Comparison of ENCODE assay signal across 1 cellular context in genomic region chr7:74289018-74289659, GRCh38.
TF ChIP-seq lines count a peak whose summit lies in the region.

CLIP2 (plus strand) TSS chr7:74289407; CDS start chr7:74317547, 28,140 bp downstream.

TF ChIP-seq in HepG2, 621 proteins besides CTCF, POLR2A, EP300 and RAD21 (continued from another document and continues in another):
- TF ChIP-seq TERF1 (CRISPR knock-in tag; IDR thresholded peaks at IDR 0.05): no peak
- no peak for TF ChIP-seq KDM5B (CRISPR knock-in tag; IDR thresholded peaks at IDR 0.05; ENCODE audit: borderline replicate concordance)
- TF ChIP-seq SCMH1 (CRISPR knock-in tag; IDR thresholded peaks at IDR 0.05; ENCODE audit: borderline replicate concordance): no peak
- TF ChIP-seq SOX6 (IDR thresholded peaks at IDR 0.05): no peak
- no peak for TF ChIP-seq SOX6 (CRISPR knock-in tag; IDR thresholded peaks at IDR 0.05)
- 0 out of 2 replicates have a peak, but pooled peaks have one; percentile 66 for TF ChIP-seq HES4 (CRISPR knock-in tag; IDR thresholded peaks at IDR 0.05; ENCODE audit: borderline replicate concordance)
- TF ChIP-seq CHD4 (IDR thresholded peaks at IDR 0.05; ENCODE audit: borderline replicate concordance, low read length): no peak
- TF ChIP-seq BCLAF1 (IDR thresholded peaks at IDR 0.05): no peak
- no peak for TF ChIP-seq ZNF274 (CRISPR knock-in tag; IDR thresholded peaks at IDR 0.05)
- no peak for TF ChIP-seq HCFC1 (IDR thresholded peaks at IDR 0.05; ENCODE audit: low read depth, low read length)
- TF ChIP-seq HOXA5 (CRISPR knock-in tag; IDR thresholded peaks at IDR 0.05): no peak
- TF ChIP-seq KAT8 (CRISPR knock-in tag; IDR thresholded peaks at IDR 0.05): no peak
- no peak for TF ChIP-seq JUND (CRISPR knock-in tag; IDR thresholded peaks at IDR 0.05)
- TF ChIP-seq SMARCE1 (IDR thresholded peaks at IDR 0.05; ENCODE audit: borderline replicate concordance): no peak
- TF ChIP-seq ZNF652 (CRISPR knock-in tag; IDR thresholded peaks at IDR 0.05; ENCODE audit: borderline replicate concordance, low read depth): no peak
- no peak for TF ChIP-seq ZBTB43 (CRISPR knock-in tag; conservative IDR thresholded peaks at IDR 0.05)
- TF ChIP-seq ZNF616 (CRISPR knock-in tag; IDR thresholded peaks at IDR 0.05; ENCODE audit: low read depth): no peak; the same call in 1 of the 2 replicates
- TF ChIP-seq, protein P1, sequence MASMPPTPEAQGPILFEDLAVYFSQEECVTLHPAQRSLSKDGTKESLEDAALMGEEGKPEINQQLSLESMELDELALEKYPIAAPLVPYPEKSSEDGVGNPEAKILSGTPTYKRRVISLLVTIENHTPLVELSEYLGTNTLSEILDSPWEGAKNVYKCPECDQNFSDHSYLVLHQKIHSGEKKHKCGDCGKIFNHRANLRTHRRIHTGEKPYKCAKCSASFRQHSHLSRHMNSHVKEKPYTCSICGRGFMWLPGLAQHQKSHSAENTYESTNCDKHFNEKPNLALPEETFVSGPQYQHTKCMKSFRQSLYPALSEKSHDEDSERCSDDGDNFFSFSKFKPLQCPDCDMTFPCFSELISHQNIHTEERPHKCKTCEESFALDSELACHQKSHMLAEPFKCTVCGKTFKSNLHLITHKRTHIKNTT (CRISPR knock-in tag; IDR thresholded peaks at IDR 0.05): no peak
- no peak for TF ChIP-seq MXD4 (CRISPR knock-in tag; IDR thresholded peaks at IDR 0.05)
- TF ChIP-seq, protein P2, sequence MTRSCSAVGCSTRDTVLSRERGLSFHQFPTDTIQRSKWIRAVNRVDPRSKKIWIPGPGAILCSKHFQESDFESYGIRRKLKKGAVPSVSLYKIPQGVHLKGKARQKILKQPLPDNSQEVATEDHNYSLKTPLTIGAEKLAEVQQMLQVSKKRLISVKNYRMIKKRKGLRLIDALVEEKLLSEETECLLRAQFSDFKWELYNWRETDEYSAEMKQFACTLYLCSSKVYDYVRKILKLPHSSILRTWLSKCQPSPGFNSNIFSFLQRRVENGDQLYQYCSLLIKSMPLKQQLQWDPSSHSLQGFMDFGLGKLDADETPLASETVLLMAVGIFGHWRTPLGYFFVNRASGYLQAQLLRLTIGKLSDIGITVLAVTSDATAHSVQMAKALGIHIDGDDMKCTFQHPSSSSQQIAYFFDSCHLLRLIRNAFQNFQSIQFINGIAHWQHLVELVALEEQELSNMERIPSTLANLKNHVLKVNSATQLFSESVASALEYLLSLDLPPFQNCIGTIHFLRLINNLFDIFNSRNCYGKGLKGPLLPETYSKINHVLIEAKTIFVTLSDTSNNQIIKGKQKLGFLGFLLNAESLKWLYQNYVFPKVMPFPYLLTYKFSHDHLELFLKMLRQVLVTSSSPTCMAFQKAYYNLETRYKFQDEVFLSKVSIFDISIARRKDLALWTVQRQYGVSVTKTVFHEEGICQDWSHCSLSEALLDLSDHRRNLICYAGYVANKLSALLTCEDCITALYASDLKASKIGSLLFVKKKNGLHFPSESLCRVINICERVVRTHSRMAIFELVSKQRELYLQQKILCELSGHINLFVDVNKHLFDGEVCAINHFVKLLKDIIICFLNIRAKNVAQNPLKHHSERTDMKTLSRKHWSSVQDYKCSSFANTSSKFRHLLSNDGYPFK (CRISPR knock-in tag; IDR thresholded peaks at IDR 0.05; ENCODE audit: borderline replicate concordance): no peak
- TF ChIP-seq, protein P3, sequence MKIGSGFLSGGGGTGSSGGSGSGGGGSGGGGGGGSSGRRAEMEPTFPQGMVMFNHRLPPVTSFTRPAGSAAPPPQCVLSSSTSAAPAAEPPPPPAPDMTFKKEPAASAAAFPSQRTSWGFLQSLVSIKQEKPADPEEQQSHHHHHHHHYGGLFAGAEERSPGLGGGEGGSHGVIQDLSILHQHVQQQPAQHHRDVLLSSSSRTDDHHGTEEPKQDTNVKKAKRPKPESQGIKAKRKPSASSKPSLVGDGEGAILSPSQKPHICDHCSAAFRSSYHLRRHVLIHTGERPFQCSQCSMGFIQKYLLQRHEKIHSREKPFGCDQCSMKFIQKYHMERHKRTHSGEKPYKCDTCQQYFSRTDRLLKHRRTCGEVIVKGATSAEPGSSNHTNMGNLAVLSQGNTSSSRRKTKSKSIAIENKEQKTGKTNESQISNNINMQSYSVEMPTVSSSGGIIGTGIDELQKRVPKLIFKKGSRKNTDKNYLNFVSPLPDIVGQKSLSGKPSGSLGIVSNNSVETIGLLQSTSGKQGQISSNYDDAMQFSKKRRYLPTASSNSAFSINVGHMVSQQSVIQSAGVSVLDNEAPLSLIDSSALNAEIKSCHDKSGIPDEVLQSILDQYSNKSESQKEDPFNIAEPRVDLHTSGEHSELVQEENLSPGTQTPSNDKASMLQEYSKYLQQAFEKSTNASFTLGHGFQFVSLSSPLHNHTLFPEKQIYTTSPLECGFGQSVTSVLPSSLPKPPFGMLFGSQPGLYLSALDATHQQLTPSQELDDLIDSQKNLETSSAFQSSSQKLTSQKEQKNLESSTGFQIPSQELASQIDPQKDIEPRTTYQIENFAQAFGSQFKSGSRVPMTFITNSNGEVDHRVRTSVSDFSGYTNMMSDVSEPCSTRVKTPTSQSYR (CRISPR knock-in tag; IDR thresholded peaks at IDR 0.05; ENCODE audit: borderline replicate concordance): no peak
- TF ChIP-seq ZFX (CRISPR knock-in tag; IDR thresholded peaks at IDR 0.05; ENCODE audit: low read depth): peak; percentile 59
- TF ChIP-seq CREBL2 (CRISPR knock-in tag; IDR thresholded peaks at IDR 0.05; ENCODE audit: borderline replicate concordance): no peak
- 0 out of 2 replicates have a peak, but pooled peaks have one; percentile 16 for TF ChIP-seq SIN3A (IDR thresholded peaks at IDR 0.05; ENCODE audit: borderline replicate concordance, low read depth, low read length)
- no peak for TF ChIP-seq PHF5A (CRISPR knock-in tag; IDR thresholded peaks at IDR 0.05; ENCODE audit: low read depth, unreplicated experiment)
- no peak for TF ChIP-seq PRDM10 (CRISPR knock-in tag; IDR thresholded peaks at IDR 0.05; ENCODE audit: low read depth)
- TF ChIP-seq, protein P4, sequence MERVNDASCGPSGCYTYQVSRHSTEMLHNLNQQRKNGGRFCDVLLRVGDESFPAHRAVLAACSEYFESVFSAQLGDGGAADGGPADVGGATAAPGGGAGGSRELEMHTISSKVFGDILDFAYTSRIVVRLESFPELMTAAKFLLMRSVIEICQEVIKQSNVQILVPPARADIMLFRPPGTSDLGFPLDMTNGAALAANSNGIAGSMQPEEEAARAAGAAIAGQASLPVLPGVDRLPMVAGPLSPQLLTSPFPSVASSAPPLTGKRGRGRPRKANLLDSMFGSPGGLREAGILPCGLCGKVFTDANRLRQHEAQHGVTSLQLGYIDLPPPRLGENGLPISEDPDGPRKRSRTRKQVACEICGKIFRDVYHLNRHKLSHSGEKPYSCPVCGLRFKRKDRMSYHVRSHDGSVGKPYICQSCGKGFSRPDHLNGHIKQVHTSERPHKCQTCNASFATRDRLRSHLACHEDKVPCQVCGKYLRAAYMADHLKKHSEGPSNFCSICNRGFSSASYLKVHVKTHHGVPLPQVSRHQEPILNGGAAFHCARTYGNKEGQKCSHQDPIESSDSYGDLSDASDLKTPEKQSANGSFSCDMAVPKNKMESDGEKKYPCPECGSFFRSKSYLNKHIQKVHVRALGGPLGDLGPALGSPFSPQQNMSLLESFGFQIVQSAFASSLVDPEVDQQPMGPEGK (CRISPR knock-in tag; IDR thresholded peaks at IDR 0.05): peak; percentile 14; the same call in 1 of the 2 replicates
- TF ChIP-seq ZBTB38 (CRISPR knock-in tag; IDR thresholded peaks at IDR 0.05): no peak
- peak; percentile 49; the same call in 1 of the 2 replicates for TF ChIP-seq ZNF770 (CRISPR knock-in tag; IDR thresholded peaks at IDR 0.05)
- TF ChIP-seq HNRNPLL (IDR thresholded peaks at IDR 0.05; ENCODE audit: low read depth, low read length, poor library complexity, severe bottlenecking): peak; percentile 96
- TF ChIP-seq RBFOX2 (IDR thresholded peaks at IDR 0.05; ENCODE audit: low read depth, low read length): peak; percentile 54; the same call in 1 of the 2 replicates
- no peak for TF ChIP-seq NBN (conservative IDR thresholded peaks at IDR 0.05)
- TF ChIP-seq ZNF253 (CRISPR knock-in tag; IDR thresholded peaks at IDR 0.05; ENCODE audit: borderline replicate concordance): no peak
- peak; percentile 23; the same call in 1 of the 2 replicates for TF ChIP-seq ZNF558 (CRISPR knock-in tag; IDR thresholded peaks at IDR 0.05; ENCODE audit: borderline replicate concordance)
- no peak for TF ChIP-seq SMYD3 (CRISPR knock-in tag; IDR thresholded peaks at IDR 0.05)
- peak; percentile 41; the same call in 1 of the 2 replicates for TF ChIP-seq CBX5 (CRISPR knock-in tag; IDR thresholded peaks at IDR 0.05; ENCODE audit: borderline replicate concordance)
- TF ChIP-seq FOXK2 (IDR thresholded peaks at IDR 0.05): no peak
- TF ChIP-seq SRSF1 (optimal IDR thresholded peaks at IDR 0.05; ENCODE audit: low read depth, low read length): no peak
- no peak for TF ChIP-seq ZNF143 (CRISPR knock-in tag; IDR thresholded peaks at IDR 0.05)
